ENCODE assay signal across 18 cellular contexts in the genomic region with DNA sequence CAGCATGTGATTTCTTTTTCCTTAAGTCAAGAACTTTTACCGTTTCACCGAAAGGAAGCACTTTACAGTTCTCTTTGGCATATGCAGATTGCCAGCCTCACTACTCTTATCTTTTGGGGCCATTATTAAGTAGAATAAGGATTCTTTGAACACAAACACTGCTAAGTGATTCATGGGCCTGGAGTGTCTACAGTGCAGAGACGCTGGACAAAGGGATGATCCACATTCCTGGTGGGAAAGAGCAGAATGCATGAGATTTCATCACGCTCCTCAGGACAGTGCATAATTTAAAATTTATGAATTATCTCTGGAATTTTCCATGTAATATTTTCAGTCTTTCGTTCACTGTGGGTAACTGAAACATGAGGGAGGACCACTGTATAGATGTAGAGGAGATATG.
"Had no signal": no experiment of that assay in that cellular context is flagged by ENCODE, and none has a peak within 500 bp of the region (broad histone marks: within the 10 kb centered on the region; RNA-seq: fewer than 3 reads in every experiment).

No MANE protein-coding gene starts in this region.

- H3K4me1 ChIP-seq: colonic mucosa, right lobe of liver, transverse colon had no signal

- H3K9me3 ChIP-seq: ascending aorta, colonic mucosa, neutrophil, right lobe of liver, transverse colon had no signal

- H3K27ac ChIP-seq: ascending aorta, cardiac muscle cell, colonic mucosa, neutrophil, right lobe of liver, transverse colon had no signal

- H3K27me3 ChIP-seq: ascending aorta, cardiac muscle cell, colonic mucosa, neutrophil, right lobe of liver, transverse colon had no signal

- DNase-seq: activated CD4-positive, alpha-beta memory T cell treated with anti-CD3 and anti-CD28 coated beads for 36 hours; activated CD4-positive, CD25-positive, alpha-beta regulatory T cell treated with anti-CD3 and anti-CD28 coated beads, Interleukin-2, amount 50 U/mL, for 72 hours; activated naive CD8-positive, alpha-beta T cell treated with anti-CD3 and anti-CD28 coated beads, Interleukin-2, amount 10 ng/mL, durations not matched to agents 7 days and 5 days; activated T-cell treated with anti-CD3 and anti-CD28 coated beads, Interleukin-2, amount 50 U/mL, for 72 hours; colonic mucosa; effector CD8-positive, alpha-beta T cell; hippocampal formation; kidney glomerular epithelial cell; midbrain; naive B cell; right lobe of liver; stimulated activated CD4-positive, alpha-beta T cell treated with anti-CD3 and anti-CD28 coated beads, Interleukin-2, amount 100 ng/mL, for 24 hours; stimulated activated naive B cell treated with anti-CD40 and anti-IgM and Interleukin-4, amounts not matched to agents 10 μg/mL and 1 μg/mL and 100 μg/mL, for 72 hours; SW 1271; transverse colon had no signal

- H3K4me3 ChIP-seq: ascending aorta, cardiac muscle cell, colonic mucosa, right lobe of liver, transverse colon had no signal

- H3K36me3 ChIP-seq: colonic mucosa, neutrophil had no signal

- ATAC-seq: activated T-cell treated with anti-CD3 and anti-CD28 coated beads, Interleukin-2, amount 50 U/mL, for 72 hours; right lobe of liver; stimulated activated naive B cell treated with anti-CD40 and anti-IgM and Interleukin-4, amounts not matched to agents 10 μg/mL and 1 μg/mL and 100 μg/mL, for 72 hours had no signal
